25 cellular contexts compared by ENCODE assay signal in the genomic region with DNA sequence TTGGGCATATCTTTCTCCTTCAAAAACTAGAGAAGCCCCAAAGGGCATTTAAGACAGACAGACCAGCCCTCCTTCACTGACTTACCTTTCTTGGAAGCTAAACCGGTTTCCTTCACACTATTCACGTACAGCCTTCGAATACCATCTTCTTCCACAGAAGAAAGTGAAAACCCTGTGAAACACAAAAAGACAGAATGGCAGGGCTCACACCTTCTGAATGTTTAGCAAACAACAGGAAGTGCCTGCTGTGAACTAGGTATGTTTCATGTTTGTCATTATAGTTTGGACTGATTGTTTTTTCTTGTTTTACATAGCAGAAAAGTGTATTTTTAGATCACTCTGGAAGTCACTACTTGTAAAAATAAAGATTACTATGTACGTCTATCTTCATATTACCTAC.
DNase-seq lines count a peak whose midpoint lies in the region; ATAC-seq and TF ChIP-seq lines count a peak whose summit lies in the region.
"Had no signal": no experiment of that assay in that cellular context is flagged by ENCODE, and none has a peak within 500 bp of the region (broad histone marks: within the 10 kb centered on the region; RNA-seq: fewer than 3 reads in every experiment).

No MANE protein-coding gene starts in this region.

- H3K4me1 Mint-ChIP-seq in activated CD4-positive, alpha-beta T cell treated with anti-CD3 and anti-CD28 coated beads, Interleukin-2, amount 10 ng/mL, durations not matched to agents 24 days and 14 days, result peaks cover 69% of the 10 kb centered on the region
- H3K4me1 Mint-ChIP-seq in GM23338, result peaks cover 18% of the 10 kb centered on the region
- peaks cover 68% of the 10 kb centered on the region for H3K4me1 Mint-ChIP-seq in activated CD8-positive, alpha-beta T cell treated with anti-CD3 and anti-CD28 coated beads for 36 hours (ENCODE audit: low read depth)
- peaks cover 14 to 23% of the 10 kb centered on the region in 2 donors for H3K4me1 Mint-ChIP-seq in effector memory CD8-positive, alpha-beta T cell (ENCODE audit: low read depth in 2 of 2)

- H4K20me1 ChIP-seq in GM23338 (replicated peaks; ENCODE audit: insufficient read depth), result no peaks in the 10 kb centered on the region

- CTCF ChIA-PET in activated CD8-positive, alpha-beta T cell treated with anti-CD3 and anti-CD28 coated beads for 36 hours (lab: Charles Lee), result interaction anchor here (3.7 kb wide), 1 partner anchor 8 kb away, joined by 20 read pairs; no protein-coding TSS in a partner anchor

- H3K27me3 Mint-ChIP-seq in activated CD4-positive, alpha-beta T cell treated with anti-CD3 and anti-CD28 coated beads, Interleukin-2, amount 10 ng/mL, durations not matched to agents 24 days and 14 days, result no peaks in the 10 kb centered on the region
- H3K27me3 Mint-ChIP-seq in GM23338 (ENCODE audit: insufficient read depth, low read depth, poor library complexity), result no peaks in the 10 kb centered on the region
- no peaks in the 10 kb centered on the region for H3K27me3 Mint-ChIP-seq in activated CD8-positive, alpha-beta T cell treated with anti-CD3 and anti-CD28 coated beads for 36 hours
- H3K27me3 Mint-ChIP-seq in effector memory CD8-positive, alpha-beta T cell, result peaks cover 0 to 22% of the 10 kb centered on the region in 2 donors

- H3K4me2 ChIP-seq in GM23338, result peak overlapping the region; percentile 4; the same call in 1 of the 2 replicates

- no peaks in the 10 kb centered on the region for H3K79me2 ChIP-seq in GM23338 (replicated peaks; ENCODE audit: insufficient read depth)

- H3K4me3 ChIP-seq in GM23338 (no peak overlapping the region), aorta (ENCODE audit: low read length in 2 of 2) (no peak overlapping the region)
- H3K4me3 ChIP-seq: MG63, prostate gland, sigmoid colon, SK-N-MC had no signal

- H3K27ac Mint-ChIP-seq in activated CD4-positive, alpha-beta T cell treated with anti-CD3 and anti-CD28 coated beads, Interleukin-2, amount 10 ng/mL, durations not matched to agents 24 days and 14 days, result peak overlapping the region; percentile 84
- H3K27ac Mint-ChIP-seq in GM23338, result peak overlapping the region; percentile 57; the same call in 1 of the 2 replicates
- H3K27ac Mint-ChIP-seq in activated CD8-positive, alpha-beta T cell treated with anti-CD3 and anti-CD28 coated beads for 36 hours, result peak overlapping the region; percentile 92
- no peak overlapping the region for H3K27ac Mint-ChIP-seq in effector memory CD8-positive, alpha-beta T cell

- no peaks in the 10 kb centered on the region for H3K9me2 ChIP-seq in GM23338 (ENCODE audit: insufficient read depth)

- POLR2A ChIA-PET in activated CD8-positive, alpha-beta T cell treated with anti-CD3 and anti-CD28 coated beads for 36 hours (lab: Charles Lee), result interaction anchor here (1.2 kb wide), 1 partner anchor 107 kb away, joined by 3 read pairs; no protein-coding TSS in a partner anchor

- intact Hi-C loops in activated CD4-positive, alpha-beta T cell treated with anti-CD3 and anti-CD28 coated beads, Interleukin-2, amount 10 ng/mL, durations not matched to agents 24 days and 14 days (cut with micrococcal nuclease), result loop anchor here (2.0 kb wide), 2 partner anchors 154 to 168 kb away; no protein-coding TSS in a partner anchor
- intact Hi-C loops in activated CD8-positive, alpha-beta T cell treated with anti-CD3 and anti-CD28 coated beads for 36 hours (cut with micrococcal nuclease), result no loop called here
- intact Hi-C loops in aorta (cut with DNase I), result no loop called here

- H3K9me3 Mint-ChIP-seq in activated CD4-positive, alpha-beta T cell treated with anti-CD3 and anti-CD28 coated beads, Interleukin-2, amount 10 ng/mL, durations not matched to agents 24 days and 14 days, result no peaks in the 10 kb centered on the region
- H3K9me3 Mint-ChIP-seq in GM23338, result no peaks in the 10 kb centered on the region
- no peaks in the 10 kb centered on the region for H3K9me3 Mint-ChIP-seq in activated CD8-positive, alpha-beta T cell treated with anti-CD3 and anti-CD28 coated beads for 36 hours
- no peaks in the 10 kb centered on the region for H3K9me3 Mint-ChIP-seq in effector memory CD8-positive, alpha-beta T cell

- WGBS in aorta, 2 donors, result 70% methylated on average over 4 of the region's 4 CpGs

- H3K27me3 ChIP-seq in GM23338 (ENCODE audit: insufficient read depth), result no peaks in the 10 kb centered on the region
- no peaks in the 10 kb centered on the region for H3K27me3 ChIP-seq in aorta (ENCODE audit: control insufficient read depth in 1 of 2, insufficient read depth in 2 of 2, low read length in 1 of 2)
- H3K27me3 ChIP-seq: MG63, neutrophil had no signal

- H3K36me3 Mint-ChIP-seq in activated CD4-positive, alpha-beta T cell treated with anti-CD3 and anti-CD28 coated beads, Interleukin-2, amount 10 ng/mL, durations not matched to agents 24 days and 14 days (ENCODE audit: low read depth), result peaks cover 59% of the 10 kb centered on the region
- H3K36me3 Mint-ChIP-seq in GM23338 (ENCODE audit: low read depth), result peaks cover 8% of the 10 kb centered on the region; the same call in 2 of the 3 replicates
- peaks cover 41% of the 10 kb centered on the region for H3K36me3 Mint-ChIP-seq in activated CD8-positive, alpha-beta T cell treated with anti-CD3 and anti-CD28 coated beads for 36 hours (ENCODE audit: low read depth)
- peaks cover 12% of the 10 kb centered on the region for H3K36me3 Mint-ChIP-seq in effector memory CD8-positive, alpha-beta T cell (ENCODE audit: insufficient read depth)

- H3K36me3 ChIP-seq in GM23338 (ENCODE audit: insufficient read depth), result no peaks in the 10 kb centered on the region; the same call in 1 of the 2 replicates
- H3K36me3 ChIP-seq in aorta (ENCODE audit: control insufficient read depth in 1 of 2, insufficient read depth in 2 of 2, low read length in 1 of 2), result no peaks in the 10 kb centered on the region
- H3K36me3 ChIP-seq: MG63, neutrophil, prostate gland, sigmoid colon, WERI-Rb-1 had no signal

- H3K4me1 ChIP-seq in GM23338 (ENCODE audit: insufficient read depth) (peaks cover 12% of the 10 kb centered on the region; the same call in 1 of the 2 replicates), aorta (ENCODE audit: control insufficient read depth in 1 of 2, insufficient read depth in 2 of 2, low read length in 2 of 2) (no peaks in the 10 kb centered on the region)
- H3K4me1 ChIP-seq: prostate gland, sigmoid colon had no signal

- H2AFZ ChIP-seq in GM23338, result no peak overlapping the region

- H3K27ac ChIP-seq in GM23338 (ENCODE audit: low read depth), result no peak overlapping the region
- H3K27ac ChIP-seq in aorta (ENCODE audit: low read depth in 1 of 2, low read length in 2 of 2), result no peak overlapping the region
- H3K27ac ChIP-seq: neutrophil, prostate gland, sigmoid colon, SK-N-MC, WERI-Rb-1 had no signal

- H3F3A ChIP-seq in GM23338 (replicated peaks; ENCODE audit: low read depth), result no peaks in the 10 kb centered on the region

- peak overlapping the region; percentile 81 for H3K4me3 Mint-ChIP-seq in activated CD4-positive, alpha-beta T cell treated with anti-CD3 and anti-CD28 coated beads, Interleukin-2, amount 10 ng/mL, durations not matched to agents 24 days and 14 days
- H3K4me3 Mint-ChIP-seq in GM23338, result no peak overlapping the region
- peak overlapping the region; percentile 52 for H3K4me3 Mint-ChIP-seq in activated CD8-positive, alpha-beta T cell treated with anti-CD3 and anti-CD28 coated beads for 36 hours
- peak overlapping the region in 1 of 2 donors; percentile 0 for H3K4me3 Mint-ChIP-seq in effector memory CD8-positive, alpha-beta T cell

- no peak for TF ChIP-seq CTCF in GM23338 (conservative IDR thresholded peaks at IDR 0.05; ENCODE audit: low read depth in 2 of 2)
- no peak for TF ChIP-seq CTCF in activated CD8-positive, alpha-beta T cell treated with anti-CD3 and anti-CD28 coated beads for 36 hours (IDR thresholded peaks at IDR 0.05)

- ATAC-seq in GM23338 (no peak), aorta (ENCODE audit: low FRiP score) (no peak), GM21367 (IDR thresholded peaks at IDR 0.05; ENCODE audit: unreplicated experiment) (no peak)
- ATAC-seq in activated CD8-positive, alpha-beta T cell treated with anti-CD3 and anti-CD28 coated beads for 36 hours, result no peak
- peak; percentile 44 for ATAC-seq in effector memory CD8-positive, alpha-beta T cell (replicated peaks)

- no peaks in the 10 kb centered on the region for H3K9me3 ChIP-seq in aorta (ENCODE audit: control insufficient read depth, low read length)
- H3K9me3 ChIP-seq: MG63, neutrophil, prostate gland, sigmoid colon had no signal

- peak; percentile 80 for DNase-seq in activated CD4-positive, alpha-beta T cell treated with anti-CD3 and anti-CD28 coated beads, Interleukin-2, amount 10 ng/mL, durations not matched to agents 24 days and 14 days
- no peak for DNase-seq in activated CD4-positive, alpha-beta T cell treated with anti-CD3 and anti-CD28 coated beads for 1 hour
- DNase-seq in GM23338 (ENCODE audit: low spot score) (peak; percentile 19), aorta (no peak), GM19238 (ENCODE audit: insufficient read length, low spot score) (no peak)
- no peak for DNase-seq in activated CD8-positive, alpha-beta T cell treated with anti-CD3 and anti-CD28 coated beads for 36 hours
- no peak for DNase-seq in effector memory CD8-positive, alpha-beta T cell
- DNase-seq: 8988T; activated effector memory CD4-positive, alpha-beta T cell treated with anti-CD3 and anti-CD28 coated beads, Interleukin-2, amount 50 U/mL, for 16 hours; caudate nucleus; DMS153; head of caudate nucleus; KBM-7; mammary epithelial cell; MG63; NCI-H2081 treated with DMSO at 0.1 percent for 48 hours; NCI-H345; NCI-H82; sigmoid colon; T-helper 9 cell; WERI-Rb-1 had no signal

TF ChIP-seq in GM23338, 12 proteins besides CTCF, POLR2A, EP300 and RAD21 (continues in another document):
- no peak for TF ChIP-seq EZH2 (IDR thresholded peaks at IDR 0.05; ENCODE audit: low read depth, unreplicated experiment)

Comparison
In these comparisons a context has a peak if more than half of its experiments do, and no peak if none do; other contexts are left out.
1. DNase-seq: peak in activated CD4-positive, alpha-beta T cell treated with anti-CD3 and anti-CD28 coated beads, Interleukin-2, amount 10 ng/mL, durations not matched to agents 24 days and 14 days (single experiment) and GM23338 (single experiment); none in activated CD4-positive, alpha-beta T cell treated with anti-CD3 and anti-CD28 coated beads for 1 hour (single experiment), activated CD8-positive, alpha-beta T cell treated with anti-CD3 and anti-CD28 coated beads for 36 hours (single experiment), effector memory CD8-positive, alpha-beta T cell (0 of 3), aorta (0 of 2) and GM19238 (single experiment).
2. H3K27ac Mint-ChIP-seq: peak in activated CD4-positive, alpha-beta T cell treated with anti-CD3 and anti-CD28 coated beads, Interleukin-2, amount 10 ng/mL, durations not matched to agents 24 days and 14 days (single experiment), GM23338 (single experiment) and activated CD8-positive, alpha-beta T cell treated with anti-CD3 and anti-CD28 coated beads for 36 hours (single experiment); none in effector memory CD8-positive, alpha-beta T cell (0 of 2).